10 cellular contexts compared by ENCODE assay signal in genomic region chr17:14351493-14351892, GRCh38. TPM values are rescaled to one million over a fixed set of nuclear protein-coding genes. Genes with fewer than 3 reads are reported as not detected.
DNase-seq lines count a peak whose midpoint lies in the region; ATAC-seq and TF ChIP-seq lines count a peak whose summit lies in the region.
"Had no signal": no experiment of that assay in that cellular context is flagged by ENCODE, and none has a peak within 500 bp of the region (broad histone marks: within the 10 kb centered on the region; RNA-seq: fewer than 3 reads in every experiment).

No MANE protein-coding gene starts in this region.

- intact Hi-C loops in activated CD8-positive, alpha-beta T cell treated with anti-CD3 and anti-CD28 coated beads for 36 hours (cut with micrococcal nuclease): no loop called here

- no peak for TF ChIP-seq CTCF in activated CD8-positive, alpha-beta T cell treated with anti-CD3 and anti-CD28 coated beads for 36 hours (IDR thresholded peaks at IDR 0.05)

- DNase-seq in activated CD8-positive, alpha-beta T cell treated with anti-CD3 and anti-CD28 coated beads for 36 hours: peak; percentile 23
- DNase-seq in activated CD8-positive, alpha-beta T cell treated with anti-CD3 and anti-CD28 coated beads, Interleukin-2, amount 10 ng/mL, durations not matched to agents 7 days and 5 days: no peak
- DNase-seq in NOMO-1 treated with DMSO at 0.1 percent for 48 hours (lab: John Stamatoyannopoulos, UW; ENCODE audit: unreplicated experiment) (peak; percentile 82), medulla oblongata (ENCODE audit: extremely low spot score) (no peak), NCI-H524 (lab: John Stamatoyannopoulos, UW) (no peak), HEK293T (ENCODE audit: extremely low spot score) (no peak)
- DNase-seq: NCI-H1436 had no signal

- H3K9me3 Mint-ChIP-seq in activated CD8-positive, alpha-beta T cell treated with anti-CD3 and anti-CD28 coated beads for 36 hours: no peaks in the 10 kb centered on the region
- no peaks in the 10 kb centered on the region for H3K9me3 Mint-ChIP-seq in activated CD8-positive, alpha-beta T cell treated with anti-CD3 and anti-CD28 coated beads, Interleukin-2, amount 10 ng/mL, durations not matched to agents 7 days and 5 days (ENCODE audit: insufficient read depth)
- no peaks in the 10 kb centered on the region for H3K9me3 Mint-ChIP-seq in stimulated activated memory B cell treated with anti-CD40 and anti-IgM and Interleukin-4, amounts not matched to agents 10 μg/mL and 1 μg/mL and 100 μg/mL, for 72 hours

- POLR2A ChIA-PET in activated CD8-positive, alpha-beta T cell treated with anti-CD3 and anti-CD28 coated beads for 36 hours (lab: Charles Lee): interaction anchor here (0.6 to 1.3 kb wide), 6 partner anchors 9 to 51 kb away, joined by 3 to 6 read pairs (median 3); partner anchors contain the start of gene HS3ST3B1
- POLR2A ChIA-PET in activated CD8-positive, alpha-beta T cell treated with anti-CD3 and anti-CD28 coated beads, Interleukin-2, amount 10 ng/mL, durations not matched to agents 7 days and 5 days (lab: Charles Lee): no interaction called here
- POLR2A ChIA-PET in HEK293T (lab: Yijun Ruan, JAX): interaction anchor here (0.7 kb wide), 1 partner anchor 8 kb away, joined by 5 read pairs; no protein-coding TSS in a partner anchor

- peaks cover 16% of the 10 kb centered on the region for H3K36me3 Mint-ChIP-seq in activated CD8-positive, alpha-beta T cell treated with anti-CD3 and anti-CD28 coated beads for 36 hours (ENCODE audit: low read depth)
- H3K36me3 Mint-ChIP-seq in activated CD8-positive, alpha-beta T cell treated with anti-CD3 and anti-CD28 coated beads, Interleukin-2, amount 10 ng/mL, durations not matched to agents 7 days and 5 days (ENCODE audit: low read depth): peaks cover 17% of the 10 kb centered on the region
- H3K36me3 Mint-ChIP-seq in stimulated activated memory B cell treated with anti-CD40 and anti-IgM and Interleukin-4, amounts not matched to agents 10 μg/mL and 1 μg/mL and 100 μg/mL, for 72 hours: peaks cover 3% of the 10 kb centered on the region

- H3K4me1 Mint-ChIP-seq in activated CD8-positive, alpha-beta T cell treated with anti-CD3 and anti-CD28 coated beads for 36 hours (ENCODE audit: low read depth): peaks cover 22% of the 10 kb centered on the region
- H3K4me1 Mint-ChIP-seq in activated CD8-positive, alpha-beta T cell treated with anti-CD3 and anti-CD28 coated beads, Interleukin-2, amount 10 ng/mL, durations not matched to agents 7 days and 5 days (ENCODE audit: low read depth): peaks cover 2% of the 10 kb centered on the region
- H3K4me1 Mint-ChIP-seq in stimulated activated memory B cell treated with anti-CD40 and anti-IgM and Interleukin-4, amounts not matched to agents 10 μg/mL and 1 μg/mL and 100 μg/mL, for 72 hours: peaks cover 29% of the 10 kb centered on the region

- H3K4me3 Mint-ChIP-seq in activated CD8-positive, alpha-beta T cell treated with anti-CD3 and anti-CD28 coated beads for 36 hours: no peak overlapping the region
- no peak overlapping the region for H3K4me3 Mint-ChIP-seq in activated CD8-positive, alpha-beta T cell treated with anti-CD3 and anti-CD28 coated beads, Interleukin-2, amount 10 ng/mL, durations not matched to agents 7 days and 5 days
- no peak overlapping the region for H3K4me3 Mint-ChIP-seq in stimulated activated memory B cell treated with anti-CD40 and anti-IgM and Interleukin-4, amounts not matched to agents 10 μg/mL and 1 μg/mL and 100 μg/mL, for 72 hours

- no peak overlapping the region for H3K27ac Mint-ChIP-seq in activated CD8-positive, alpha-beta T cell treated with anti-CD3 and anti-CD28 coated beads for 36 hours
- H3K27ac Mint-ChIP-seq in activated CD8-positive, alpha-beta T cell treated with anti-CD3 and anti-CD28 coated beads, Interleukin-2, amount 10 ng/mL, durations not matched to agents 7 days and 5 days: no peak overlapping the region
- peak overlapping the region; percentile 80 for H3K27ac Mint-ChIP-seq in stimulated activated memory B cell treated with anti-CD40 and anti-IgM and Interleukin-4, amounts not matched to agents 10 μg/mL and 1 μg/mL and 100 μg/mL, for 72 hours

- CTCF ChIA-PET in activated CD8-positive, alpha-beta T cell treated with anti-CD3 and anti-CD28 coated beads for 36 hours (lab: Charles Lee): no interaction called here
- CTCF ChIA-PET in activated CD8-positive, alpha-beta T cell treated with anti-CD3 and anti-CD28 coated beads, Interleukin-2, amount 10 ng/mL, durations not matched to agents 7 days and 5 days (lab: Charles Lee): interaction anchor here (1.1 to 1.4 kb wide), 2 partner anchors 204 to 757 kb away, joined by 3 read pairs; no protein-coding TSS in a partner anchor
- CTCF ChIA-PET in HEK293T (lab: Yijun Ruan, JAX): no interaction called here

- peak; percentile 92 for ATAC-seq in activated CD8-positive, alpha-beta T cell treated with anti-CD3 and anti-CD28 coated beads for 36 hours
- no peak for ATAC-seq in activated CD8-positive, alpha-beta T cell treated with anti-CD3 and anti-CD28 coated beads, Interleukin-2, amount 10 ng/mL, durations not matched to agents 7 days and 5 days
- peak; percentile 76 for ATAC-seq in HG02870 (IDR thresholded peaks at IDR 0.05; ENCODE audit: unreplicated experiment)
- peak; percentile 98 for ATAC-seq in stimulated activated memory B cell treated with anti-CD40 and anti-IgM and Interleukin-4, amounts not matched to agents 10 μg/mL and 1 μg/mL and 100 μg/mL, for 72 hours
- ATAC-seq: A549 had no signal

- no peaks in the 10 kb centered on the region for H3K27me3 Mint-ChIP-seq in activated CD8-positive, alpha-beta T cell treated with anti-CD3 and anti-CD28 coated beads for 36 hours
- H3K27me3 Mint-ChIP-seq in activated CD8-positive, alpha-beta T cell treated with anti-CD3 and anti-CD28 coated beads, Interleukin-2, amount 10 ng/mL, durations not matched to agents 7 days and 5 days (ENCODE audit: low read depth): no peaks in the 10 kb centered on the region
- H3K27me3 Mint-ChIP-seq in stimulated activated memory B cell treated with anti-CD40 and anti-IgM and Interleukin-4, amounts not matched to agents 10 μg/mL and 1 μg/mL and 100 μg/mL, for 72 hours: peaks cover 4% of the 10 kb centered on the region

TF ChIP-seq in HEK293T, 16 proteins besides CTCF, POLR2A, EP300 and RAD21:
- TF ChIP-seq TARDBP (IDR thresholded peaks at IDR 0.05) (no peak), ARNT (IDR thresholded peaks at IDR 0.05) (no peak)

RNA-seq across cellular contexts. Expression of gene HS3ST3B1, which starts 50.6 kb away (rescaled TPM):
- 1 to 10 TPM; 4.9 to 5.1 TPM for total RNA-seq in activated CD8-positive, alpha-beta T cell treated with anti-CD3 and anti-CD28 coated beads for 36 hours
- 10 to 100 TPM in 1 of 2 experiments, 1 to 10 TPM in 1; 9.9 to 10.3 TPM for total RNA-seq in activated CD8-positive, alpha-beta T cell treated with anti-CD3 and anti-CD28 coated beads, Interleukin-2, amount 10 ng/mL, durations not matched to agents 7 days and 5 days

Comparison
In these comparisons a context has a peak if more than half of its experiments do, and no peak if none do; other contexts are left out.
1. DNase-seq: peak in activated CD8-positive, alpha-beta T cell treated with anti-CD3 and anti-CD28 coated beads for 36 hours (single experiment) and NOMO-1 treated with DMSO at 0.1 percent for 48 hours (single experiment); none in activated CD8-positive, alpha-beta T cell treated with anti-CD3 and anti-CD28 coated beads, Interleukin-2, amount 10 ng/mL, durations not matched to agents 7 days and 5 days (single experiment), medulla oblongata (single experiment), NCI-H524 (0 of 2) and HEK293T (single experiment).